Comparison of ENCODE assay signal across 24 cellular contexts in genomic region chr7:30584970-30585369, GRCh38. TPM values are rescaled to one million over a fixed set of nuclear protein-coding genes. Genes with fewer than 3 reads are reported as not detected.
DNase-seq lines count a peak whose midpoint lies in the region; ATAC-seq and TF ChIP-seq lines count a peak whose summit lies in the region.
"Had no signal": no experiment of that assay in that cellular context is flagged by ENCODE, and none has a peak within 500 bp of the region (broad histone marks: within the 10 kb centered on the region; RNA-seq: fewer than 3 reads in every experiment).

No MANE protein-coding gene starts in this region.

- no peaks in the 10 kb centered on the region for H3K9me2 ChIP-seq in PC-9 (ENCODE audit: insufficient read depth)

- no peak overlapping the region for H3K4me3 ChIP-seq in right atrium auricular region
- H3K4me3 ChIP-seq in HUES6 (ENCODE audit: low read depth, low read length) = peak overlapping the region; percentile 24; the same call in 1 of the 2 replicates
- no peak overlapping the region for H3K4me3 ChIP-seq in trophoblast cell (ENCODE audit: low read depth, low read length)
- H3K4me3 ChIP-seq in PC-9 = no peak overlapping the region
- H3K4me3 ChIP-seq in suprapubic skin = no peak overlapping the region
- H3K4me3 ChIP-seq: SJCRH30 had no signal

- H3K79me1 ChIP-seq in trophoblast cell (ENCODE audit: low read length) = no peaks in the 10 kb centered on the region

- no peak overlapping the region for H3K14ac ChIP-seq in trophoblast cell (ENCODE audit: low read length)

- peak overlapping the region; percentile 42 for H3K9ac ChIP-seq in HUES6 (ENCODE audit: low read length)
- H3K9ac ChIP-seq in trophoblast cell (ENCODE audit: low read length) = no peak overlapping the region
- H3K9ac ChIP-seq: KMS-11 had no signal

- no peaks in the 10 kb centered on the region for H3K79me2 ChIP-seq in trophoblast cell (ENCODE audit: control insufficient read depth, insufficient read depth, low read length, poor library complexity)
- H3K79me2 ChIP-seq in PC-9 (ENCODE audit: low read depth) = peaks cover 21% of the 10 kb centered on the region

- ATAC-seq in Right ventricle myocardium inferior (peak; percentile 57), left cardiac atrium (peak; percentile 53 to 74)
- ATAC-seq: SK-N-SH treated with all-trans-retinoic acid at 6 μM for 48 hours had no signal

- POLR2A ChIA-PET in PC-9 (lab: Charles Lee; ENCODE audit: unreplicated experiment) = no interaction called here

- CTCF ChIA-PET in PC-9 (lab: Charles Lee) = no interaction called here

- H2AFZ ChIP-seq in trophoblast cell (ENCODE audit: insufficient read depth, low read length, poor library complexity) (no peak overlapping the region), PC-9 (no peak overlapping the region)

- intact Hi-C loops in Right ventricle myocardium inferior (cut with DNase I) = no loop called here
- intact Hi-C loops in left cardiac atrium (cut with DNase I) = no loop called here
- intact Hi-C loops in PC-9 (cut with micrococcal nuclease; ENCODE audit: unreplicated experiment) = no loop called here

- H2BK12ac ChIP-seq in trophoblast cell (ENCODE audit: low read length) = no peak overlapping the region

- H3K4me1 ChIP-seq in right atrium auricular region (no peaks in the 10 kb centered on the region), HUES6 (ENCODE audit: control insufficient read depth, insufficient read depth, low read length) (peaks cover 25% of the 10 kb centered on the region), trophoblast cell (ENCODE audit: control insufficient read depth in 1 of 2, insufficient read depth in 2 of 2, low read length in 2 of 2) (peaks cover 4% of the 10 kb centered on the region in 2 experiments), PC-9 (replicated peaks; ENCODE audit: insufficient read depth) (no peaks in the 10 kb centered on the region), suprapubic skin (no peaks in the 10 kb centered on the region)
- H3K4me1 ChIP-seq: BE2C, SJCRH30 had no signal

- H3K4me2 ChIP-seq in trophoblast cell (ENCODE audit: low read length) (no peak overlapping the region), PC-9 (no peak overlapping the region)
- H3K4me2 ChIP-seq: KMS-11 had no signal

- H2BK5ac ChIP-seq in trophoblast cell (ENCODE audit: low read depth, low read length, poor library complexity) = no peak overlapping the region

- TF ChIP-seq CTCF in right atrium auricular region (IDR thresholded peaks at IDR 0.05) (no peak), PC-9 (conservative IDR thresholded peaks at IDR 0.05) (no peak), suprapubic skin (IDR thresholded peaks at IDR 0.05) (no peak)

- H3F3A ChIP-seq in PC-9 (ENCODE audit: insufficient read depth, low read depth) = no peaks in the 10 kb centered on the region

- no peaks in the 10 kb centered on the region for H4K20me1 ChIP-seq in PC-9 (ENCODE audit: insufficient read depth)

- no peak overlapping the region for H4K8ac ChIP-seq in trophoblast cell (ENCODE audit: low read depth, low read length)

- no peak for TF ChIP-seq POLR2A in suprapubic skin (IDR thresholded peaks at IDR 0.05)

- no TSS peak for BruUV-seq in PC-9 (replicated peaks; lab: Mats Ljungman, UMichigan)

- H3K27me3 ChIP-seq in right atrium auricular region (no peaks in the 10 kb centered on the region), HUES6 (ENCODE audit: control insufficient read depth, insufficient read depth, low read length) (no peaks in the 10 kb centered on the region), trophoblast cell (ENCODE audit: insufficient read depth, low read length) (no peaks in the 10 kb centered on the region), PC-9 (ENCODE audit: insufficient read depth, low read depth) (no peaks in the 10 kb centered on the region), suprapubic skin (no peaks in the 10 kb centered on the region)
- H3K27me3 ChIP-seq: BE2C, SJCRH30 had no signal

- H4K12ac ChIP-seq in trophoblast cell (ENCODE audit: low read depth, low read length) = no peak overlapping the region

- H3K23ac ChIP-seq in trophoblast cell (ENCODE audit: low read length) = no peak overlapping the region

- no peak for TF ChIP-seq EP300 in suprapubic skin (IDR thresholded peaks at IDR 0.05)

- DNase-seq in Right ventricle myocardium inferior (ENCODE audit: missing footprints) (no peak), right atrium auricular region (ENCODE audit: low spot score) (no peak), left cardiac atrium (no peak), trophoblast cell (no peak), PC-9 (no peak), suprapubic skin (ENCODE audit: low spot score in 2 of 2) (no peak), NK-92 (lab: John Stamatoyannopoulos, UW; ENCODE audit: unreplicated experiment) (no peak)
- DNase-seq: 8988T; ACHN; BE2C; CD8-positive, alpha-beta memory T cell; DMS 273 treated with DMSO at 0.1 percent for 48 hours; DMS79; EL; MM.1S; NCI-H1694; NCI-H2029 treated with DMSO at 0.1 percent for 48 hours; NCI-H2227 treated with DMSO at 0.1 percent for 48 hours; NCI-H69; OCI-M1; SJCRH30 had no signal

- no peak overlapping the region for H3K4ac ChIP-seq in trophoblast cell (ENCODE audit: low read depth, low read length)

- H3K36me3 ChIP-seq in right atrium auricular region = peaks cover 37% of the 10 kb centered on the region
- peaks cover 31% of the 10 kb centered on the region for H3K36me3 ChIP-seq in HUES6 (ENCODE audit: control insufficient read depth, insufficient read depth, low read length)
- peaks cover 2 to 6% of the 10 kb centered on the region in 2 experiments for H3K36me3 ChIP-seq in trophoblast cell (ENCODE audit: control insufficient read depth in 1 of 2, insufficient read depth in 2 of 2, low read length in 2 of 2)
- H3K36me3 ChIP-seq in PC-9 (ENCODE audit: low read depth) = peaks cover 25% of the 10 kb centered on the region
- H3K36me3 ChIP-seq in suprapubic skin = peaks cover 48% of the 10 kb centered on the region

- peak overlapping the region; percentile 14 for H4K91ac ChIP-seq in trophoblast cell (ENCODE audit: low read depth, low read length)

- H2BK120ac ChIP-seq in trophoblast cell (ENCODE audit: insufficient read depth, low read length, poor library complexity) = no peak overlapping the region

- no CpG with 5 or more reads among the region's 5 CpGs for WGBS in trophoblast cell (ENCODE audit: extremely low coverage, insufficient coverage, insufficient read length)
- 87% methylated on average over 5 of the region's 5 CpGs for WGBS in suprapubic skin

- H3K27ac ChIP-seq in right atrium auricular region = no peak overlapping the region
- H3K27ac ChIP-seq in HUES6 (ENCODE audit: low read depth, low read length) = no peak overlapping the region; the same call in 1 of the 2 replicates
- H3K27ac ChIP-seq in trophoblast cell (ENCODE audit: low read depth, low read length) = no peak overlapping the region
- no peak overlapping the region for H3K27ac ChIP-seq in PC-9
- H3K27ac ChIP-seq in suprapubic skin = no peak overlapping the region
- H3K27ac ChIP-seq: KMS-11, SJCRH30 had no signal

- no peaks in the 10 kb centered on the region for H3K9me3 ChIP-seq in right atrium auricular region
- H3K9me3 ChIP-seq in HUES6 (ENCODE audit: control insufficient read depth, insufficient read depth, low read depth, low read length) = peaks cover 25% of the 10 kb centered on the region
- peaks cover 3% of the 10 kb centered on the region for H3K9me3 ChIP-seq in trophoblast cell (ENCODE audit: insufficient read depth, low read depth, low read length)
- no peaks in the 10 kb centered on the region for H3K9me3 ChIP-seq in PC-9 (ENCODE audit: insufficient read depth, low read depth)
- no peaks in the 10 kb centered on the region for H3K9me3 ChIP-seq in suprapubic skin
- H3K9me3 ChIP-seq: BE2C had no signal

- no peak overlapping the region for H3K18ac ChIP-seq in trophoblast cell (ENCODE audit: low read length)

- H2AK5ac ChIP-seq in trophoblast cell (ENCODE audit: low read length) = no peak overlapping the region

RNA-seq across cellular contexts. Expression of gene GARS1, which starts 9.7 kb away (rescaled TPM):
- total RNA-seq in Right ventricle myocardium inferior (32.3 TPM), right atrium auricular region (10 to 100 TPM; 35.5 to 72.6 TPM), left cardiac atrium (10 to 100 TPM; 38.8 to 62.0 TPM), PC-9 (2021) (272 and 274 TPM in 2 replicates), suprapubic skin (100 to 1,000 TPM in 2 of 4 donors, 10 to 100 TPM in 2; 72.5 to 116 (median 97.6) TPM)
- 214 and 226 TPM in 2 replicates for polyA plus RNA-seq in trophoblast cell (2013)
